In genomic region chr1:110407260-110408210, GRCh38 we compare ENCODE assay signal across 8 cellular contexts. TPM values are rescaled to one million over a fixed set of nuclear protein-coding genes. Genes with fewer than 3 reads are reported as not detected.
DNase-seq lines count a peak whose midpoint lies in the region; ATAC-seq and TF ChIP-seq lines count a peak whose summit lies in the region.

Gene LAMTOR5, minus strand, starts transcription at chr1:110407694. Its CDS starts 74 bp downstream, at chr1:110407620.

- H3K9me3 ChIP-seq in esophagus (ENCODE audit: control insufficient read depth in 2 of 2, insufficient read depth in 1 of 2, low read depth in 1 of 2, low read length in 1 of 2) (no peaks in the 10 kb centered on the region), mucosa of stomach (ENCODE audit: control insufficient read depth, low read length) (no peaks in the 10 kb centered on the region)

- H3K27me3 ChIP-seq in esophagus (ENCODE audit: control insufficient read depth in 1 of 2, insufficient read depth in 2 of 2, low read length in 2 of 2) (no peaks in the 10 kb centered on the region), mucosa of stomach (ENCODE audit: control insufficient read depth, insufficient read depth, low read length) (no peaks in the 10 kb centered on the region)

- peak within 1 kb of the TSS; percentile 90 to 95 for H3K4me3 ChIP-seq in esophagus (ENCODE audit: low read depth in 1 of 2, low read length in 2 of 2)
- peak within 1 kb of the TSS; percentile 98 for H3K4me3 ChIP-seq in mucosa of stomach (ENCODE audit: low read length)

- no peaks in the 10 kb centered on the region for H3K4me1 ChIP-seq in esophagus (ENCODE audit: control insufficient read depth in 2 of 2, insufficient read depth in 2 of 2, low read length in 1 of 2)
- peaks cover 15% of the 10 kb centered on the region for H3K4me1 ChIP-seq in mucosa of stomach (ENCODE audit: control insufficient read depth, insufficient read depth, low read length)

- peak; percentile 85 for ATAC-seq in GM21529 (IDR thresholded peaks at IDR 0.05; ENCODE audit: unreplicated experiment)
- ATAC-seq in activated T-cell treated with anti-CD3 and anti-CD28 coated beads, Interleukin-2, amount 50 U/mL, for 4 hours = peak; percentile 96 to 97

- H3K27ac ChIP-seq in esophagus (ENCODE audit: low read depth in 2 of 2, low read length in 1 of 2) = peak within 1 kb of the TSS; percentile 89 to 97

- H3K36me3 Mint-ChIP-seq in activated T-cell treated with anti-CD3 and anti-CD28 coated beads, Interleukin-2, amount 50 U/mL, for 4 hours (ENCODE audit: insufficient read depth) = peaks cover 9% of the 10 kb centered on the region

- peak; percentile 14; the same call in 1 of the 2 replicates for TF ChIP-seq EP300 in Ishikawa (IDR thresholded peaks at IDR 0.05; ENCODE audit: borderline replicate concordance)

- H3K36me3 ChIP-seq in esophagus (ENCODE audit: control insufficient read depth in 2 of 2, insufficient read depth in 2 of 2, low read length in 1 of 2) = peaks cover 0 to 2% of the 10 kb centered on the region in 2 donors
- H3K36me3 ChIP-seq in mucosa of stomach (ENCODE audit: control insufficient read depth, insufficient read depth, low read length) = no peaks in the 10 kb centered on the region

- DNase-seq in DMS153 treated with DMSO at 0.1 percent for 48 hours (lab: John Stamatoyannopoulos, UW; ENCODE audit: unreplicated experiment) = peak; percentile 72
- peak; percentile 83 for DNase-seq in activated T-cell treated with anti-CD3 and anti-CD28 coated beads, Interleukin-2, amount 50 U/mL, for 4 hours
- peak; percentile 79 to 82 for DNase-seq in stimulated activated CD8-positive, alpha-beta memory T cell treated with anti-CD3 and anti-CD28 coated beads, Interleukin-7, amount 100 ng/mL, for 1 hour (ENCODE audit: low read depth in 2 of 2)

- TF ChIP-seq RAD21 in Ishikawa (IDR thresholded peaks at IDR 0.05; ENCODE audit: low read depth) = no peak; the same call in 1 of the 2 replicates

- peak within 1 kb of the TSS; percentile 98 for H3K9ac ChIP-seq in mucosa of stomach (ENCODE audit: low read length)

- peaks cover 18% of the 10 kb centered on the region for H3K4me1 Mint-ChIP-seq in activated T-cell treated with anti-CD3 and anti-CD28 coated beads, Interleukin-2, amount 50 U/mL, for 4 hours (ENCODE audit: low read depth)

- WGBS in esophagus, 2 donors = 0% methylated on average over 72 to 76 of the region's 76 CpGs

- H3K9me3 Mint-ChIP-seq in activated T-cell treated with anti-CD3 and anti-CD28 coated beads, Interleukin-2, amount 50 U/mL, for 4 hours = no peaks in the 10 kb centered on the region

- peak within 1 kb of the TSS; percentile 99 for H3K4me3 Mint-ChIP-seq in activated T-cell treated with anti-CD3 and anti-CD28 coated beads, Interleukin-2, amount 50 U/mL, for 4 hours

- H3K27me3 Mint-ChIP-seq in activated T-cell treated with anti-CD3 and anti-CD28 coated beads, Interleukin-2, amount 50 U/mL, for 4 hours (ENCODE audit: low read depth) = no peaks in the 10 kb centered on the region

TF ChIP-seq in Ishikawa, 13 proteins besides CTCF, POLR2A, EP300 and RAD21 (continues in another document):
- TF ChIP-seq NFIC (IDR thresholded peaks at IDR 0.05) (0 out of 2 replicates have a peak, but pooled peaks have one; percentile 6), FOXM1 (IDR thresholded peaks at IDR 0.05; ENCODE audit: borderline replicate concordance, low read depth) (no peak), REST (IDR thresholded peaks at IDR 0.05; ENCODE audit: low read depth) (no peak), YY1 (IDR thresholded peaks at IDR 0.05; ENCODE audit: low read depth) (peak; percentile 79), ZBTB7A (IDR thresholded peaks at IDR 0.05; ENCODE audit: low read depth) (peak; percentile 72), TAF1 (IDR thresholded peaks at IDR 0.05; ENCODE audit: low read depth) (peak; percentile 79), TCF12 (IDR thresholded peaks at IDR 0.05; ENCODE audit: low read depth) (peak; percentile 55; the same call in 1 of the 2 replicates)
- TF ChIP-seq, protein P1, sequence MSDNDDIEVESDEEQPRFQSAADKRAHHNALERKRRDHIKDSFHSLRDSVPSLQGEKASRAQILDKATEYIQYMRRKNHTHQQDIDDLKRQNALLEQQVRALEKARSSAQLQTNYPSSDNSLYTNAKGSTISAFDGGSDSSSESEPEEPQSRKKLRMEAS (IDR thresholded peaks at IDR 0.05) = peak; percentile 92
- TF ChIP-seq, protein P2, sequence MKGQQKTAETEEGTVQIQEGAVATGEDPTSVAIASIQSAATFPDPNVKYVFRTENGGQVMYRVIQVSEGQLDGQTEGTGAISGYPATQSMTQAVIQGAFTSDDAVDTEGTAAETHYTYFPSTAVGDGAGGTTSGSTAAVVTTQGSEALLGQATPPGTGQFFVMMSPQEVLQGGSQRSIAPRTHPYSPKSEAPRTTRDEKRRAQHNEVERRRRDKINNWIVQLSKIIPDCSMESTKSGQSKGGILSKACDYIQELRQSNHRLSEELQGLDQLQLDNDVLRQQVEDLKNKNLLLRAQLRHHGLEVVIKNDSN (IDR thresholded peaks at IDR 0.05) = peak; percentile 89

TF ChIP-seq in PFSK-1, 5 proteins besides CTCF, POLR2A, EP300 and RAD21:
- TF ChIP-seq REST (IDR thresholded peaks at IDR 0.05; ENCODE audit: insufficient read depth in 1 of 2, low read depth in 2 of 2, low read length in 2 of 2) (peak; percentile 53 to 68; a peak in 2 of 4 replicates), SIN3A (IDR thresholded peaks at IDR 0.05; ENCODE audit: borderline replicate concordance, insufficient read depth, low read length) (peak; percentile 87; the same call in 1 of the 2 replicates), TAF1 (IDR thresholded peaks at IDR 0.05; ENCODE audit: borderline replicate concordance, insufficient read depth, low read length) (peak; percentile 92), FOXP2 (optimal IDR thresholded peaks at IDR 0.05; ENCODE audit: borderline replicate concordance, extremely low read depth, extremely low read length, insufficient read depth) (peak; percentile 94), POLR2AphosphoS5 (IDR thresholded peaks at IDR 0.05; ENCODE audit: low read depth, low read length) (peak; percentile 96)

RNA-seq across cellular contexts. Expression of gene LAMTOR5, which starts in this region (rescaled TPM):
- 135 TPM for polyA plus RNA-seq in PFSK-1 (2012; ENCODE audit: insufficient read length, low read depth)
- 100 to 1,000 TPM; 166 to 171 (median 170) TPM for total RNA-seq in activated T-cell treated with anti-CD3 and anti-CD28 coated beads, Interleukin-2, amount 50 U/mL, for 4 hours
- polyA plus RNA-seq in esophagus = 100 to 1,000 TPM; 169 to 188 TPM

Comparison
In these comparisons a context has a peak if more than half of its experiments do, and no peak if none do; other contexts are left out.
1. Peak in every context shown above with its lines: DNase-seq, ATAC-seq, H3K4me3 ChIP-seq and H3K27ac ChIP-seq.